Comparison of ENCODE assay signal across 12 cellular contexts in the genomic region with DNA sequence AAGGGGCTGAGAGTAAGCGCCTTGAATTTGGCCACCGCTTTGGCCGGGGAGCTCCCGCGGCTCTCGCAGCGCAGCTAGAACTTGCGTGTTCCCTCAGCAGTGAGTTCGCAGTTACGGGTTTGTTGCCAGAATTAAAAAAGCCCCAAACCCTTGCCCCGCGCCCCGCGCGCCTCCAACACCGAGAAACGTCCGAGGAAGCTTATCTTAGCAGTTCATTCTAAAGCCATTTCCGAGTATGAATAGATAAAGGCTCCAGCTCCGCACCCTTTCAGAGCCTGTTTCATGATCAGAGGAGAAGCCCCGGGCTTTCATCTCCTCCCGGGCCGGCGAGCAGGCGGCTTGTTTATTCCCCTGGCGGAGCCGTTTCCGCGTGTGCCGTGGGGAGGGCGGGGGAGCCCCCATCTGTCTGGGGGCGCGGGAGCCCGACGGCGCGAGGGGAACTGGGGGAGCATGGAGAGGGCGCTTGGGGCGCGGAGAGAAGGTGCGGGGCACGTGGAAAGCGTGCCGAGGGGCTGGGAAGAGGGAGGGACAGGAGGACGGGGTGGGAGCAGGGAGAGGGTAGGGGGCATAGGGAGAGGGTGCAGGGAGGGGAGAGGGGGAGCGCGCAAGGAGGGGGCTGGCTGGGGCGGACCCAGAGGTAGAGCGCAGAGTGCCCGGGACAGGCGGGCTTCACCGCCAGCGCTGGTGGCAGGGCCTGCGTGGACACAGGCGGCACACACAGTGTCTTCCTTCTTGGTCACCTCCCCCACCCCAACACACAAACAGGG. TPM values are rescaled to one million over a fixed set of nuclear protein-coding genes. Genes with fewer than 3 reads are reported as not detected.
A peak's percentile ranks its signal among the peaks of the same experiment; 100 is the strongest.
DNase-seq lines count a peak whose midpoint lies in the region; ATAC-seq and TF ChIP-seq lines count a peak whose summit lies in the region.
"Had no signal": no experiment of that assay in that cellular context is flagged by ENCODE, and none has a peak within 500 bp of the region (broad histone marks: within the 10 kb centered on the region; RNA-seq: fewer than 3 reads in every experiment).

No MANE protein-coding gene starts in this region.

- POLR2A ChIA-PET in naive thymus-derived CD8-positive, alpha-beta T cell (lab: Charles Lee), result no interaction called here

- H3K9me3 ChIP-seq in HAP-1, result no peaks in the 10 kb centered on the region

- TF ChIP-seq CTCF in AG09309 (IDR thresholded peaks at IDR 0.05; ENCODE audit: control insufficient read depth, insufficient read depth, low read depth, low read length, missing control alignments), result no peak
- TF ChIP-seq CTCF in chondrocyte (IDR thresholded peaks at IDR 0.05), result no peak

- H3K4me1 ChIP-seq in HAP-1, result 0 out of 2 replicates have a peak, but pooled peaks cover 4% of the 10 kb centered on the region

- H3K4me1 Mint-ChIP-seq in chondrocyte (ENCODE audit: low read depth), result peaks cover 21% of the 10 kb centered on the region
- peaks cover 18 to 41% (median 34%) of the 10 kb centered on the region in 4 donors for H3K4me1 Mint-ChIP-seq in naive thymus-derived CD8-positive, alpha-beta T cell

- H3K27me3 ChIP-seq in HAP-1 (ENCODE audit: low read depth), result no peaks in the 10 kb centered on the region

- no peaks in the 10 kb centered on the region for H3K9me3 Mint-ChIP-seq in chondrocyte (ENCODE audit: low read depth)
- H3K9me3 Mint-ChIP-seq in naive thymus-derived CD8-positive, alpha-beta T cell, result peaks cover 0 to 3% (median 0%) of the 10 kb centered on the region in 9 donors

- ATAC-seq in naive thymus-derived CD8-positive, alpha-beta T cell, result peak; percentile 57 to 65
- ATAC-seq in HG03469 (IDR thresholded peaks at IDR 0.05; ENCODE audit: unreplicated experiment), result no peak

- in situ Hi-C loops in HAP-1 (cut with MboI; ENCODE audit: low sequenced_read_pairs), result no loop called here

- H3K4me3 ChIP-seq in AG09309 (ENCODE audit: control insufficient read depth, low read depth, low read length), result peak overlapping the region; percentile 15
- H3K4me3 ChIP-seq in HAP-1, result peak overlapping the region; percentile 4; the same call in 1 of the 2 replicates

- H3K27ac Mint-ChIP-seq in chondrocyte (ENCODE audit: unreplicated experiment), result no peak overlapping the region
- H3K27ac Mint-ChIP-seq in naive thymus-derived CD8-positive, alpha-beta T cell, result no peak overlapping the region

- no peaks in the 10 kb centered on the region for H3K36me3 ChIP-seq in HAP-1 (replicated peaks)

- no peak for DNase-seq in AG09309 (ENCODE audit: low read depth)
- DNase-seq in HAP-1 (ENCODE audit: low spot score in 2 of 2), result peak in 1 of 2 experiments; percentile 27
- no peak for DNase-seq in chondrocyte (ENCODE audit: low spot score)
- DNase-seq in naive thymus-derived CD8-positive, alpha-beta T cell, result peak in 1 of 10 donors; percentile 45
- no peak for DNase-seq in hepatic stellate cell (ENCODE audit: low spot score)
- DNase-seq in A172 (ENCODE audit: low spot score), result no peak
- DNase-seq in C1 segment of cervical spinal cord (lab: John Stamatoyannopoulos, UW), result no peak
- DNase-seq: activated CD8-positive, alpha-beta memory T cell treated with anti-CD3 and anti-CD28 coated beads, Interleukin-2, amount 50 U/mL, for 4 hours; NCI-H446; stimulated activated CD4-positive, alpha-beta T cell treated with anti-CD3 and anti-CD28 coated beads, Interleukin-4, amount 100 ng/mL, for 4 hours had no signal

- H3K4me3 Mint-ChIP-seq in chondrocyte (ENCODE audit: unreplicated experiment), result peak overlapping the region; percentile 68
- H3K4me3 Mint-ChIP-seq in naive thymus-derived CD8-positive, alpha-beta T cell, result peak overlapping the region; percentile 26 to 74 (median 55)

- peaks cover 68% of the 10 kb centered on the region for H3K27me3 Mint-ChIP-seq in chondrocyte (ENCODE audit: low read depth)
- H3K27me3 Mint-ChIP-seq in naive thymus-derived CD8-positive, alpha-beta T cell, result peaks cover 45 to 92% (median 72%) of the 10 kb centered on the region in 5 donors

- H3K36me3 Mint-ChIP-seq in chondrocyte (ENCODE audit: low read depth), result peaks cover 5% of the 10 kb centered on the region
- H3K36me3 Mint-ChIP-seq in naive thymus-derived CD8-positive, alpha-beta T cell, result no peaks in the 10 kb centered on the region

RNA-seq across cellular contexts. Expression of gene TBX4, which starts 9.9 kb away (rescaled TPM):
- total RNA-seq in chondrocyte, result not detected in 3 replicates
- total RNA-seq in naive thymus-derived CD8-positive, alpha-beta T cell, result not detected
- polyA plus RNA-seq in naive thymus-derived CD8-positive, alpha-beta T cell, result not detected
- 0.10 and 1.0 TPM in 2 replicates for total RNA-seq in A172 (2014; rRNA removed; shearing (Covaris generic))
- total RNA-seq: glomerular endothelial cell had no signal
